ENCODE assay signal across 8 cellular contexts in the genomic region with DNA sequence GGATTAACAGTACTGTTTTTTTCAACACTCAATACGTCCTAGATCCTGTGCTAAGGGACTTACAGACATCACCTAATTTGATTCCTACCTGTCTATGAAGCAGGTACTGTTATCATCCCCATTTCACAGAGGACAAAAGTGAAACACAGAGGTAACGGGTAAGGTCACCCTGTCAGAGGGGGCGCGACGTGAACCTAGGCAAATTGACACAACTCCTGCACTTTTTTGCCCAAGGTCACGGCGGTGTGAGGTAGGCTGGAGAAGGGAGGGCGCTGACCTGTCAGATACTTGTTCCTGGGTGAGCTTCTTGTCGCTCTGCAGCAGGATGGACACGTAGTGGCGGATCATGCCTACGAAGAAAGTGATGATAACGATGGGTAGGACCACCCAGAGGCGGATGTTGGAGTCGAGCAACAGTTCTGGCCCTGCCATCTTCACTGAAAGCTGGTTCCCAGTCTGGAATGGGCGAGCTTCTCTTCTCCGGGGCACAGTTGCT.
DNase-seq lines count a peak whose midpoint lies in the region; ATAC-seq and TF ChIP-seq lines count a peak whose summit lies in the region.

No MANE protein-coding gene starts in this region.

- H3K27me3 ChIP-seq in HUES48 (ENCODE audit: control insufficient read depth, insufficient read depth, low read length), result no peaks in the 10 kb centered on the region
- no peaks in the 10 kb centered on the region for H3K27me3 ChIP-seq in mucosa of rectum (ENCODE audit: control insufficient read depth in 2 of 2, insufficient read depth in 2 of 2, low read length in 2 of 2)

- H3K4me3 ChIP-seq in HUES48 (ENCODE audit: low read depth, low read length) (peak overlapping the region; percentile 100), choroid plexus epithelial cell (ENCODE audit: low read depth, low read length) (peak overlapping the region; percentile 97), mucosa of rectum (ENCODE audit: low read length in 2 of 2) (peak overlapping the region; percentile 100)

- DNase-seq in CD1c-positive myeloid dendritic cell (ENCODE audit: extremely low spot score) (peak; percentile 23), choroid plexus epithelial cell (ENCODE audit: low read depth) (no peak), NCI-H510A (lab: John Stamatoyannopoulos, UW) (no peak), SIG-M5 treated with dmso at 0.1 percent for 504 hours (lab: John Stamatoyannopoulos, UW; ENCODE audit: unreplicated experiment) (no peak)
- no peak for DNase-seq in NK-92 treated with Interleukin-12 subunit alpha and Interleukin-12 subunit beta, amount 100 ng/mL, for 24 hours (lab: John Stamatoyannopoulos, UW)

- H3K36me3 ChIP-seq in HUES48 (ENCODE audit: control insufficient read depth, insufficient read depth, low read length) (peaks cover 18% of the 10 kb centered on the region), mucosa of rectum (ENCODE audit: control insufficient read depth in 2 of 2, insufficient read depth in 2 of 2, low read length in 2 of 2) (peaks cover 0 to 3% of the 10 kb centered on the region in 2 donors)

- H3K9ac ChIP-seq in HUES48 (ENCODE audit: low read depth, low read length) (peak overlapping the region; percentile 98), mucosa of rectum (ENCODE audit: low read depth in 1 of 2, low read length in 2 of 2) (peak overlapping the region; percentile 88 to 99)

- H3K27ac ChIP-seq in HUES48 (ENCODE audit: low read depth, low read length), result peak overlapping the region; percentile 77
- peak overlapping the region; percentile 73 to 78 for H3K27ac ChIP-seq in mucosa of rectum (ENCODE audit: low read depth in 2 of 2, low read length in 2 of 2)

- peak; percentile 25 for ATAC-seq in GM21381 (IDR thresholded peaks at IDR 0.05; ENCODE audit: unreplicated experiment)

- TF ChIP-seq CTCF in choroid plexus epithelial cell (conservative IDR thresholded peaks at IDR 0.05; ENCODE audit: low read depth, low read length), result no peak

- peaks cover 7% of the 10 kb centered on the region; the same call in 1 of the 2 replicates for H3K4me1 ChIP-seq in HUES48 (ENCODE audit: control insufficient read depth, insufficient read depth, low read length)
- peaks cover 17 to 21% of the 10 kb centered on the region in 2 donors for H3K4me1 ChIP-seq in mucosa of rectum (ENCODE audit: control insufficient read depth in 2 of 2, insufficient read depth in 2 of 2, low read length in 2 of 2)

- H3K9me3 ChIP-seq in HUES48 (ENCODE audit: control insufficient read depth, insufficient read depth, low read length) (no peaks in the 10 kb centered on the region), mucosa of rectum (ENCODE audit: control insufficient read depth in 2 of 2, low read length in 2 of 2) (no peaks in the 10 kb centered on the region)
